1 cellular context compared by ENCODE assay signal in genomic region chr20:23136893-23137745, GRCh38.
TF ChIP-seq lines count a peak whose summit lies in the region.

No MANE protein-coding gene starts in this region.

TF ChIP-seq in H1, 55 proteins besides CTCF, POLR2A, EP300 and RAD21:
- TF ChIP-seq TAF1 (IDR thresholded peaks at IDR 0.05; ENCODE audit: low read depth, low read length), result no peak
- TF ChIP-seq, protein P1, sequence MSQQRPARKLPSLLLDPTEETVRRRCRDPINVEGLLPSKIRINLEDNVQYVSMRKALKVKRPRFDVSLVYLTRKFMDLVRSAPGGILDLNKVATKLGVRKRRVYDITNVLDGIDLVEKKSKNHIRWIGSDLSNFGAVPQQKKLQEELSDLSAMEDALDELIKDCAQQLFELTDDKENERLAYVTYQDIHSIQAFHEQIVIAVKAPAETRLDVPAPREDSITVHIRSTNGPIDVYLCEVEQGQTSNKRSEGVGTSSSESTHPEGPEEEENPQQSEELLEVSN (IDR thresholded peaks at IDR 0.05), result peak; percentile 56; the same call in 1 of the 2 replicates
